29 cellular contexts compared by ENCODE assay signal in genomic region chr2:216733046-216733445, GRCh38. TPM values are rescaled to one million over a fixed set of nuclear protein-coding genes. Genes with fewer than 3 reads are reported as not detected.
"Had no signal": no experiment of that assay in that cellular context is flagged by ENCODE, and none has a peak within 500 bp of the region (broad histone marks: within the 10 kb centered on the region; RNA-seq: fewer than 3 reads in every experiment).

No MANE protein-coding gene starts in this region.

- H3K9me3 ChIP-seq: SJCRH30, SK-N-SH had no signal

- H3K27me3 ChIP-seq: brain microvascular endothelial cell, SJCRH30 had no signal

- H3K27ac Mint-ChIP-seq: activated CD4-positive, alpha-beta memory T cell treated with anti-CD3 and anti-CD28 coated beads for 36 hours; activated CD4-positive, alpha-beta T cell treated with anti-CD3 and anti-CD28 coated beads, Interleukin-2, amount 10 ng/mL, durations not matched to agents 7 days and 5 days; activated naive CD8-positive, alpha-beta T cell; IgD-negative memory B cell had no signal

- H3K9ac ChIP-seq: SK-N-SH had no signal

- FAIRE-seq: astrocyte had no signal

- ATAC-seq: activated T-cell treated with anti-CD3 and anti-CD28 coated beads, Interleukin-2, amount 50 U/mL, for 4 hours; Panc1 had no signal

- H3K4me3 Mint-ChIP-seq: activated CD4-positive, alpha-beta memory T cell treated with anti-CD3 and anti-CD28 coated beads for 36 hours; activated CD4-positive, alpha-beta T cell treated with anti-CD3 and anti-CD28 coated beads, Interleukin-2, amount 10 ng/mL, durations not matched to agents 7 days and 5 days; activated naive CD8-positive, alpha-beta T cell; activated T-cell treated with anti-CD3 and anti-CD28 coated beads, Interleukin-2, amount 50 U/mL, for 4 hours; IgD-negative memory B cell had no signal

- H3K9me3 Mint-ChIP-seq: activated CD4-positive, alpha-beta memory T cell treated with anti-CD3 and anti-CD28 coated beads for 36 hours; activated CD4-positive, alpha-beta T cell treated with anti-CD3 and anti-CD28 coated beads, Interleukin-2, amount 10 ng/mL, durations not matched to agents 7 days and 5 days; activated T-cell treated with anti-CD3 and anti-CD28 coated beads, Interleukin-2, amount 50 U/mL, for 4 hours had no signal

- H3K27me3 Mint-ChIP-seq: activated naive CD8-positive, alpha-beta T cell had no signal

- DNase-seq: activated CD4-positive, alpha-beta memory T cell treated with anti-CD3 and anti-CD28 coated beads for 36 hours; activated CD4-positive, alpha-beta T cell treated with anti-CD3 and anti-CD28 coated beads, Interleukin-2, amount 10 ng/mL, durations not matched to agents 7 days and 5 days; activated CD4-positive, CD25-positive, alpha-beta regulatory T cell; activated CD8-positive, alpha-beta memory T cell treated with anti-CD3 and anti-CD28 coated beads for 24 hours; activated effector memory CD4-positive, alpha-beta T cell treated with anti-CD3 and anti-CD28 coated beads, Interleukin-2, amount 50 U/mL, for 16 hours; activated naive CD4-positive, alpha-beta T cell treated with Interleukin-2 at 50 U/mL for 16 hours; activated T-cell treated with anti-CD3 and anti-CD28 coated beads, Interleukin-2, amount 50 U/mL, for 4 hours; amygdala; brain microvascular endothelial cell; KG1; NCI-H1105; NCI-H1436; NCI-H1694 treated with DMSO at 0.1 percent for 48 hours; NCI-H2029 treated with DMSO at 0.1 percent for 48 hours; NCI-H510A treated with DMSO at 0.1 percent for 48 hours; NK-92 treated with Interleukin-12 subunit alpha and Interleukin-12 subunit beta, amount 100 ng/mL, for 24 hours; OCI-M1; Right ventricle myocardium superior; SK-N-SH; T-helper 1 cell had no signal

- H3K36me3 ChIP-seq: brain microvascular endothelial cell, SJCRH30 had no signal

- H3K36me3 Mint-ChIP-seq: activated CD4-positive, alpha-beta memory T cell treated with anti-CD3 and anti-CD28 coated beads for 36 hours; activated naive CD8-positive, alpha-beta T cell; IgD-negative memory B cell had no signal

- H3K27ac ChIP-seq: brain microvascular endothelial cell, RWPE1, SJCRH30, VCaP had no signal

- H3K4me2 ChIP-seq: SK-N-SH had no signal

- H3K4me1 Mint-ChIP-seq: activated CD4-positive, alpha-beta T cell treated with anti-CD3 and anti-CD28 coated beads, Interleukin-2, amount 10 ng/mL, durations not matched to agents 7 days and 5 days had no signal

- H3K4me3 ChIP-seq: SJCRH30 had no signal

RNA-seq across cellular contexts. Expression of gene IGFBP5, which starts 37.7 kb away (rescaled TPM):
- total RNA-seq: activated CD4-positive, alpha-beta memory T cell treated with anti-CD3 and anti-CD28 coated beads for 36 hours; activated CD4-positive, alpha-beta T cell treated with anti-CD3 and anti-CD28 coated beads, Interleukin-2, amount 10 ng/mL, durations not matched to agents 7 days and 5 days; MCF 10A; T-helper 2 cell treated with Interferon-gamma antibody and Interleukin-4, amounts not matched to agents 100 ng/mL and 5 ng/mL, for 36 hours had no signal
